8 cellular contexts compared by ENCODE assay signal in the genomic region with DNA sequence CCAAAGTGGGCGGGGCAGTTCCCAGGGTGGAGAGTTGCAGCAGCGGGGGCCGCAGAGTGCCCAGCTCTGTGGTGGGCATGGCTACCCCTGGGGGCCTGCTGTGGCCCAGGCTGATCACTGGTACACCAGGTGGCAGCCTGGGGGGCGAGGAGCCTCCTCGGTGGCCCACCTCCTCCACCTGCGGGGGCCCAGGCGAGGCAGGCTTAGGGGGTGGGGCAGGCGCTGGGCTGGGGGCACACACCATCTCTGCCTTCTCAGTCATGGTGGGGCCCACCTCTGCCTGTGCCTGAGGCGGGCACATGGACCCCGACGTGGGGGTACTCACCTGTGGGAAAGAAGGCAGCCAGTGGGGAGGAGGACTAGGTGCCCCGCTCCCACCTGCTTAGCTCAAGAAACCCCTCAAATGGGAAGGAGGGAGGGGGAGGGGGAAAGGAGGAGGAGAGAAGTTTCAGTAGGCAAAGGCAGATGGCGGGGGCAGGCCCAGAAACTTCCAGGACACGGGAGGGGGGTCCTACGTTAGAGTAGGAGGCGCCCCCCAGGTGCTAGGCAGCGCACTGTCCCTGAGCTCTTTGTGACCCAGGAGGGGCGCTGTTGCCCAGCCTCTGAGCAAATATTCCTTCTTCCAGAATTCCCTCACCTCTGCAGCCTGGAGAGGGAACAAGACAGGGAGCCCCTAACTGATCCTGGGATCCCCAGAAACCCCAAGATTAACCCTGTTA. TPM values are rescaled to one million over a fixed set of nuclear protein-coding genes. Genes with fewer than 3 reads are reported as not detected.
DNase-seq lines count a peak whose midpoint lies in the region; ATAC-seq and TF ChIP-seq lines count a peak whose summit lies in the region.

No MANE protein-coding gene starts in this region.

- in situ Hi-C loops in GM13977 (cut with MboI; ENCODE audit: low pct_unique_long_range_greater_than_20kb, low sequenced_read_pairs, unreplicated experiment): no loop called here

- H3K9me3 ChIP-seq in A673 (ENCODE audit: low read depth, low read length, poor library complexity, severe bottlenecking) (no peaks in the 10 kb centered on the region), lower lobe of right lung (no peaks in the 10 kb centered on the region)

- no peaks in the 10 kb centered on the region for H3K9me3 Mint-ChIP-seq in activated naive CD8-positive, alpha-beta T cell treated with anti-CD3 and anti-CD28 coated beads, Interleukin-2, amount 50 U/mL, for 24 hours

- no TSS peak for BruUV-seq in A673 (replicated peaks; lab: Mats Ljungman, UMichigan)

- H3K27me3 ChIP-seq in A673 (replicated peaks; ENCODE audit: insufficient read depth, low read depth, low read length, poor library complexity) (no peaks in the 10 kb centered on the region), lower lobe of right lung (ENCODE audit: low read depth) (no peaks in the 10 kb centered on the region)

- CTCF ChIA-PET in A673 (lab: Charles Lee): interaction anchor here (0.6 kb wide), 1 partner anchor 40 kb away, joined by 3 read pairs; no protein-coding TSS in a partner anchor

- TF ChIP-seq CTCF in A673 (conservative IDR thresholded peaks at IDR 0.05; ENCODE audit: low read depth, low read length) (peak; percentile 38), GM13977 (IDR thresholded peaks at IDR 0.05; ENCODE audit: extremely low read depth, insufficient read depth, missing control alignments) (peak; percentile 47), lower lobe of right lung (IDR thresholded peaks at IDR 0.05) (peak; percentile 43)

- H3K27ac ChIP-seq in A673 (ENCODE audit: low read depth, low read length, poor library complexity, severe bottlenecking): no peak overlapping the region
- H3K27ac ChIP-seq in lower lobe of right lung: peak overlapping the region; percentile 96

- H3K36me3 Mint-ChIP-seq in activated naive CD8-positive, alpha-beta T cell treated with anti-CD3 and anti-CD28 coated beads, Interleukin-2, amount 50 U/mL, for 24 hours (ENCODE audit: low read depth): peaks cover 10% of the 10 kb centered on the region

- H3K4me1 Mint-ChIP-seq in activated naive CD8-positive, alpha-beta T cell treated with anti-CD3 and anti-CD28 coated beads, Interleukin-2, amount 50 U/mL, for 24 hours: peaks cover 58% of the 10 kb centered on the region

- no peak for ATAC-seq in activated naive CD8-positive, alpha-beta T cell treated with anti-CD3 and anti-CD28 coated beads, Interleukin-2, amount 50 U/mL, for 24 hours
- no peak for ATAC-seq in lower lobe of right lung

- H3K36me3 ChIP-seq in A673 (ENCODE audit: insufficient read depth, low read length, poor library complexity, severe bottlenecking) (no peaks in the 10 kb centered on the region), lower lobe of right lung (peaks cover 6% of the 10 kb centered on the region)

- intact Hi-C loops in A673 (cut with micrococcal nuclease; ENCODE audit: unreplicated experiment): no loop called here
- intact Hi-C loops in lower lobe of right lung (cut with DNase I): no loop called here

- H3K4me3 ChIP-seq in A673 (ENCODE audit: low read depth, low read length, poor library complexity, severe bottlenecking) (no peak overlapping the region), lower lobe of right lung (peak overlapping the region; percentile 63)

- DNase-seq in A673 (ENCODE audit: low spot score): no peak
- DNase-seq in GM13977 (ENCODE audit: low spot score): no peak
- DNase-seq in activated naive CD8-positive, alpha-beta T cell treated with anti-CD3 and anti-CD28 coated beads, Interleukin-2, amount 50 U/mL, for 24 hours: no peak
- DNase-seq in lower lobe of right lung: no peak
- DNase-seq in NCI-H2107 treated with DMSO at 0.1 percent for 48 hours (lab: John Stamatoyannopoulos, UW; ENCODE audit: unreplicated experiment): no peak
- DNase-seq in NCI-H1417 treated with DMSO at 0.1 percent for 48 hours (lab: John Stamatoyannopoulos, UW): no peak
- DNase-seq in SKM-1 (lab: John Stamatoyannopoulos, UW; ENCODE audit: unreplicated experiment): no peak
- no peak for DNase-seq in NCI-H1436 (lab: John Stamatoyannopoulos, UW)

- peaks cover 13% of the 10 kb centered on the region for H3K27me3 Mint-ChIP-seq in activated naive CD8-positive, alpha-beta T cell treated with anti-CD3 and anti-CD28 coated beads, Interleukin-2, amount 50 U/mL, for 24 hours

- H3K4me1 ChIP-seq in A673 (ENCODE audit: insufficient read depth, low read length, poor library complexity, severe bottlenecking) (peaks cover 6% of the 10 kb centered on the region), lower lobe of right lung (peaks cover 88% of the 10 kb centered on the region)

- no peak overlapping the region for H3K27ac Mint-ChIP-seq in activated naive CD8-positive, alpha-beta T cell treated with anti-CD3 and anti-CD28 coated beads, Interleukin-2, amount 50 U/mL, for 24 hours

- POLR2A ChIA-PET in A673 (lab: Charles Lee; ENCODE audit: low non-redundant PET): interaction anchor here (0.6 kb wide), 1 partner anchor 127 kb away, joined by 4 read pairs; no protein-coding TSS in a partner anchor

- peak overlapping the region; percentile 74 for H3K4me3 Mint-ChIP-seq in activated naive CD8-positive, alpha-beta T cell treated with anti-CD3 and anti-CD28 coated beads, Interleukin-2, amount 50 U/mL, for 24 hours

RNA-seq across cellular contexts. Expression of a gene that starts 1.6 kb away (rescaled TPM):
- total RNA-seq in A673 (2021): not detected in 2 replicates
- 27.2 TPM for total RNA-seq in lower lobe of right lung

RNA-seq across cellular contexts. Expression of a gene that starts 15.5 kb away (rescaled TPM):
- 85.7 and 109 TPM in 2 replicates for total RNA-seq in A673 (2021)
- total RNA-seq in lower lobe of right lung: 29.3 TPM

RNA-seq across cellular contexts. Expression of a gene that starts 17.0 kb away (rescaled TPM):
- total RNA-seq in A673 (2021) (119 and 126 TPM in 2 replicates), lower lobe of right lung (35.2 TPM)

RNA-seq across cellular contexts. Expression of a gene that starts 49.1 kb away (rescaled TPM):
- total RNA-seq in A673 (2021) (63.3 and 69.5 TPM in 2 replicates), lower lobe of right lung (82.7 TPM)

RNA-seq across cellular contexts. Expression of a gene that starts 49.2 kb away (rescaled TPM):
- total RNA-seq in A673 (2021) (148 and 164 TPM in 2 replicates), lower lobe of right lung (80.2 TPM)

Comparison
In these comparisons a context has a peak if more than half of its experiments do, and no peak if none do; other contexts are left out.
1. RNA of a gene that starts 1.6 kb away (total RNA-seq): 27.2 TPM in lower lobe of right lung (single experiment); not detected in A673; every median in the first group is over 10 times any median in the second.
2. Peak in every context shown above with its lines, with median percentiles within 50 percentile points of each other: CTCF ChIP-seq.